Comparison of ENCODE assay signal across 26 cellular contexts in genomic region chr3:128472462-128473179, GRCh38. TPM values are rescaled to one million over a fixed set of nuclear protein-coding genes. Genes with fewer than 3 reads are reported as not detected.
"Had no signal": no experiment of that assay in that cellular context is flagged by ENCODE, and none has a peak within 500 bp of the region (broad histone marks: within the 10 kb centered on the region; RNA-seq: fewer than 3 reads in every experiment).

No MANE protein-coding gene starts in this region.

- DNase-seq: esophagus squamous epithelium; foreskin keratinocyte; head of caudate nucleus; kidney; left cardiac atrium; left ventricle myocardium inferior; lower lobe of right lung; midbrain; psoas muscle; spleen; stimulated activated CD4-positive, alpha-beta T cell treated with anti-CD3 and anti-CD28 coated beads, Interleukin-15, amount 100 ng/mL, for 24 hours; stimulated activated CD4-positive, alpha-beta T cell treated with anti-CD3 and anti-CD28 coated beads, Interleukin-1b, Interleukin-23, amount 100 ng/mL, for 48 hours; stimulated activated CD4-positive, alpha-beta T cell treated with anti-CD3 and anti-CD28 coated beads, Interleukin-4, amount 100 ng/mL, for 24 hours had no signal

- H3K27ac Mint-ChIP-seq: dendritic cell treated with granulocyte-macrophage colony-stimulating factor and Interleukin-4, amounts not matched to agents 40 ng/mL and 50 ng/mL, for 4 days; memory B cell; nephron; stimulated activated memory B cell treated with anti-CD40 and anti-IgM and Interleukin-4, amounts not matched to agents 10 μg/mL and 1 μg/mL and 100 μg/mL, for 72 hours; stimulated activated naive CD8-positive, alpha-beta T cell treated with anti-CD3 and anti-CD28 coated beads, Interleukin-15, Interleukin-2, amounts not matched to agents 100 ng/mL and 50 ng/mL, for 24 hours had no signal

- ATAC-seq: foreskin keratinocyte; left cardiac atrium; lower lobe of right lung; psoas muscle; sciatic nerve; stimulated activated memory B cell treated with anti-CD40 and anti-IgM and Interleukin-4, amounts not matched to agents 10 μg/mL and 1 μg/mL and 100 μg/mL, for 72 hours had no signal

- H3K9me3 Mint-ChIP-seq: dendritic cell treated with granulocyte-macrophage colony-stimulating factor and Interleukin-4, amounts not matched to agents 40 ng/mL and 50 ng/mL, for 4 days; nephron; stimulated activated naive CD8-positive, alpha-beta T cell treated with anti-CD3 and anti-CD28 coated beads, Interleukin-15, Interleukin-2, amounts not matched to agents 100 ng/mL and 50 ng/mL, for 24 hours had no signal

- H3K79me2 ChIP-seq: hepatocyte had no signal

- H3K4me1 Mint-ChIP-seq: memory B cell; nephron; stimulated activated memory B cell treated with anti-CD40 and anti-IgM and Interleukin-4, amounts not matched to agents 10 μg/mL and 1 μg/mL and 100 μg/mL, for 72 hours had no signal

- H3K4me2 ChIP-seq: hepatocyte had no signal

- H3K27ac ChIP-seq: esophagus squamous epithelium, foreskin keratinocyte, hepatocyte, left ventricle myocardium inferior, lower lobe of right lung, psoas muscle, spleen, tibial nerve had no signal

- H3K36me3 Mint-ChIP-seq: memory B cell; stimulated activated memory B cell treated with anti-CD40 and anti-IgM and Interleukin-4, amounts not matched to agents 10 μg/mL and 1 μg/mL and 100 μg/mL, for 72 hours had no signal

- H3K4me1 ChIP-seq: esophagus squamous epithelium, foreskin keratinocyte, left ventricle myocardium inferior, lower lobe of right lung, psoas muscle, spleen, tibial nerve had no signal

- H3K4me3 ChIP-seq: esophagus squamous epithelium, hepatocyte, left ventricle myocardium inferior, lower lobe of right lung, psoas muscle, spleen, tibial nerve had no signal

- H3K36me3 ChIP-seq: esophagus squamous epithelium, left ventricle myocardium inferior, lower lobe of right lung, spleen, tibial nerve had no signal

- H3K4me3 Mint-ChIP-seq: dendritic cell treated with granulocyte-macrophage colony-stimulating factor and Interleukin-4, amounts not matched to agents 40 ng/mL and 50 ng/mL, for 4 days; memory B cell; nephron; stimulated activated memory B cell treated with anti-CD40 and anti-IgM and Interleukin-4, amounts not matched to agents 10 μg/mL and 1 μg/mL and 100 μg/mL, for 72 hours; stimulated activated naive CD8-positive, alpha-beta T cell treated with anti-CD3 and anti-CD28 coated beads, Interleukin-15, Interleukin-2, amounts not matched to agents 100 ng/mL and 50 ng/mL, for 24 hours had no signal

- H3K9me3 ChIP-seq: esophagus squamous epithelium, left ventricle myocardium inferior, lower lobe of right lung, psoas muscle, spleen had no signal

- FAIRE-seq: kidney had no signal

- H2AFZ ChIP-seq: hepatocyte had no signal

RNA-seq across cellular contexts. Expression of gene DNAJB8, which starts 5.9 kb away (rescaled TPM):
- total RNA-seq: epithelial cell of proximal tubule, esophagus squamous epithelium, foreskin keratinocyte, hepatocyte, kidney, left cardiac atrium, left ventricle myocardium inferior, lower lobe of right lung, omental fat pad, psoas muscle, sciatic nerve, skeletal muscle tissue, spleen, temporal lobe, tibial nerve, ureter had no signal
- polyA plus RNA-seq: foreskin keratinocyte, hepatocyte, psoas muscle, spleen had no signal

RNA-seq across cellular contexts. Expression of gene GATA2, which starts 20.4 kb away (rescaled TPM):
- total RNA-seq: foreskin keratinocyte had no signal
- polyA plus RNA-seq: foreskin keratinocyte had no signal
